15 cellular contexts compared by ENCODE assay signal in the genomic region with DNA sequence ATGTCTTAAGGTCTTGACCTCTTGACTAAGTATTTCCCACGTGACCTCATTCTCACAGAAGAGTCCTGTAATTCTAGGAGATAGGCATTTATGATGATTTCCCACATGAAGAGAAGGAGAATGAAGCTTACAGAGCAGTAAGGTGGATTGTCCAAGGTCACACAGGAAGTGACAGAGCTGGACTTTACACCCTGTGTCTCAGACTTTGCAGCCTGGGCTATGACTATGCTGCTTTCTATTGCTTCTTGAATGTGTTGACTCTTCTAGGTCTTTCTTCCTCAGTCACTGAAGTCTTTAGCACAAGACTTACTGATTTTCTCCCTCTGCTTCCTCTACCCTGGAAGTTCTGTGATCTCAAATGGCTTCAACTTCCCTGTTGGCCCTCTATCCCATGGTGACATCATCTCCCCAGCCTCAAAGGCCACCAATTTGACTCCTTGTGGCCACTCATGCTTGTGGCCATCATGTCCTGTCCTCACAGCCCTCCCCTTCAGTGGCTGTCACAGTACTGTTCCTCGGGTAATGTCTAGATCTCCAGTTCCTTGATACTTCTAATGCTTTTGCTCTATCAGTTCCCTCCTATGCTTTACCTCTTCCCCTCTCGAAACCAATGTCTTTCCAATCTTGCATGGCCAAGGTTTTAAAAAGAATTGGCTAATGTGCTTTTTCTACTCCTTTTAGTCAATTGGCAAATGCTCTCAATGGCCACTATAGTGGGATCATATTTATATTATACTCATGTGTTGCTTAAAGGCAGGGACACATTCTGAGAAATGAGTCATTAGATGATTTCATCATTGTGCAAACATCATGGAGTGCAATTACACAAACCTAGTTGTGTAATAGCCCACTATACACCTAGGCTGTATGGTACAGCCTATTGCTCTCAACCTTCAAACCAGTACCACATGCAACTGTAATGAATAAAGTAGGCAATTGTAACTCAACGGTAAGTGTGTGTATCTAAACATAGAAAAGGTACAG.
DNase-seq lines count a peak whose midpoint lies in the region; ATAC-seq, FAIRE-seq and TF ChIP-seq lines count a peak whose summit lies in the region.
"Had no signal": no experiment of that assay in that cellular context is flagged by ENCODE, and none has a peak within 500 bp of the region (broad histone marks: within the 10 kb centered on the region; RNA-seq: fewer than 3 reads in every experiment).

No MANE protein-coding gene starts in this region.

- 98% methylated on average over 2 of the region's 4 CpGs for WGBS in mesenchymal stem cell

- peaks cover 28% of the 10 kb centered on the region for H3K4me1 Mint-ChIP-seq in Caco-2 (ENCODE audit: low read depth, unreplicated experiment)
- peaks cover 48% of the 10 kb centered on the region for H3K4me1 Mint-ChIP-seq in mesothelial cell of epicardium

- H3K36me3 ChIP-seq in Caco-2 (ENCODE audit: control insufficient read depth, insufficient read depth, low read length), result no peaks in the 10 kb centered on the region
- no peaks in the 10 kb centered on the region for H3K36me3 ChIP-seq in bronchial epithelial cell (ENCODE audit: control insufficient read depth, insufficient read depth, low read length)
- H3K36me3 ChIP-seq in mesenchymal stem cell (ENCODE audit: control insufficient read depth in 1 of 2, insufficient read depth in 2 of 2, low read depth in 1 of 2, low read length in 2 of 2), result no peaks in the 10 kb centered on the region

- no peaks in the 10 kb centered on the region for H3K27me3 ChIP-seq in Caco-2 (replicated peaks; ENCODE audit: control insufficient read depth, insufficient read depth, low read length)
- no peaks in the 10 kb centered on the region for H3K27me3 ChIP-seq in bronchial epithelial cell (ENCODE audit: control insufficient read depth, insufficient read depth, low read length)
- no peaks in the 10 kb centered on the region for H3K27me3 ChIP-seq in mesenchymal stem cell (ENCODE audit: control insufficient read depth in 1 of 2, insufficient read depth in 1 of 2, low read length in 2 of 2)

- no peak overlapping the region for H3K4me3 ChIP-seq in Caco-2 (ENCODE audit: low read depth, low read length)
- no peak overlapping the region for H3K4me3 ChIP-seq in bronchial epithelial cell (ENCODE audit: low read depth, low read length)
- no peak overlapping the region for H3K4me3 ChIP-seq in mesenchymal stem cell (ENCODE audit: insufficient read depth in 1 of 2, low read depth in 1 of 2, low read length in 2 of 2)
- H3K4me3 ChIP-seq: skin epidermis had no signal

- peak overlapping the region; percentile 92 for H3K27ac Mint-ChIP-seq in Caco-2 (ENCODE audit: unreplicated experiment)
- no peak overlapping the region for H3K27ac Mint-ChIP-seq in mesothelial cell of epicardium

- TF ChIP-seq CTCF in Caco-2 (IDR thresholded peaks at IDR 0.05; ENCODE audit: insufficient read depth in 1 of 2, low read depth in 1 of 2, low read length in 1 of 2, severe bottlenecking in 1 of 2, unreplicated experiment in 1 of 2) (no peak), bronchial epithelial cell (IDR thresholded peaks at IDR 0.05; ENCODE audit: insufficient read depth, low read length, severe bottlenecking) (no peak), mesothelial cell of epicardium (IDR thresholded peaks at IDR 0.05; ENCODE audit: unreplicated experiment) (no peak), GM10248 (IDR thresholded peaks at IDR 0.05; ENCODE audit: control extremely low read depth, extremely low read depth, low read depth, missing control alignments) (no peak)

- CTCF ChIA-PET in Caco-2 (lab: Charles Lee) (no interaction called here), GM10248 (lab: Yijun Ruan, JAX) (interaction anchor here (1.0 kb wide), 1 partner anchor 10 kb away, joined by 5 read pairs; no protein-coding TSS in a partner anchor)

- H3K9me3 ChIP-seq in Caco-2 (no peaks in the 10 kb centered on the region), mesenchymal stem cell (ENCODE audit: control insufficient read depth, low read length) (no peaks in the 10 kb centered on the region)

- H3K79me1 ChIP-seq in mesenchymal stem cell (replicated peaks; ENCODE audit: low read length, poor library complexity, severe bottlenecking), result no peaks in the 10 kb centered on the region

- H3K4ac ChIP-seq in mesenchymal stem cell (ENCODE audit: low read depth in 1 of 2, low read length in 2 of 2), result no peak overlapping the region

- no peak overlapping the region for H3K4me2 ChIP-seq in mesenchymal stem cell (ENCODE audit: low read length, poor library complexity, severe bottlenecking)

- H3K18ac ChIP-seq in mesenchymal stem cell (ENCODE audit: low read depth in 1 of 2, low read length in 2 of 2), result no peak overlapping the region

- H3K14ac ChIP-seq in mesenchymal stem cell (ENCODE audit: low read length in 2 of 2), result no peak overlapping the region

- no peak overlapping the region for H4K91ac ChIP-seq in mesenchymal stem cell (ENCODE audit: low read length)

- POLR2A ChIA-PET in Caco-2 (lab: Charles Lee), result no interaction called here
- POLR2A ChIA-PET in GM10248 (lab: Yijun Ruan, JAX), result no interaction called here

- no peak overlapping the region for H2BK15ac ChIP-seq in mesenchymal stem cell (ENCODE audit: low read depth, poor library complexity, severe bottlenecking)

- no peak overlapping the region for H2BK12ac ChIP-seq in mesenchymal stem cell (ENCODE audit: low read length in 2 of 2)

- intact Hi-C loops in Caco-2 (cut with micrococcal nuclease; ENCODE audit: unreplicated experiment), result no loop called here

- no peak overlapping the region for H4K8ac ChIP-seq in mesenchymal stem cell (ENCODE audit: low read length)

- ATAC-seq in HG02981 (IDR thresholded peaks at IDR 0.05; ENCODE audit: unreplicated experiment), result no peak

- no peak overlapping the region for H3K27ac ChIP-seq in mesenchymal stem cell (ENCODE audit: low read length, poor library complexity, severe bottlenecking)
- H3K27ac ChIP-seq: skin epidermis had no signal

- H2BK120ac ChIP-seq in mesenchymal stem cell (ENCODE audit: low read depth, low read length), result no peak overlapping the region

- no peak overlapping the region for H2AFZ ChIP-seq in mesenchymal stem cell (ENCODE audit: low read depth, low read length)

- no peak overlapping the region for H3K23ac ChIP-seq in mesenchymal stem cell (ENCODE audit: low read length in 2 of 2)

- DNase-seq in Caco-2 (peak in 1 of 2 experiments; percentile 10), NCI-H2029 (lab: John Stamatoyannopoulos, UW) (peak; percentile 79), bronchial epithelial cell (ENCODE audit: low read depth) (peak; percentile 95), mesenchymal stem cell (peak; percentile 83), mesothelial cell of epicardium (ENCODE audit: low spot score in 2 of 2, unreplicated experiment in 2 of 2) (no peak), epidermal melanocyte (ENCODE audit: insufficient read length, low spot score) (no peak), GM10248 (ENCODE audit: extremely low spot score) (no peak)
- DNase-seq: activated CD4-positive, alpha-beta T cell treated with anti-CD3 and anti-CD28 coated beads, Interleukin-2, amount 50 U/mL, for 4 hours; activated naive CD4-positive, alpha-beta T cell treated with anti-CD3 and anti-CD28 coated beads, Interleukin-2, amount 50 U/mL, for 16 hours; DND-41; GOT3; NCI-H1417 treated with DMSO at 0.1 percent for 48 hours had no signal

- no peak overlapping the region for H2BK5ac ChIP-seq in mesenchymal stem cell (ENCODE audit: low read depth, low read length, poor library complexity, severe bottlenecking)

- H3K9ac ChIP-seq in mesenchymal stem cell (ENCODE audit: low read length), result no peak overlapping the region

- H3K4me1 ChIP-seq in Caco-2 (peaks cover 36% of the 10 kb centered on the region), mesenchymal stem cell (ENCODE audit: control insufficient read depth, insufficient read depth, low read depth, low read length) (no peaks in the 10 kb centered on the region)

- no peaks in the 10 kb centered on the region for H3K36me3 Mint-ChIP-seq in Caco-2 (ENCODE audit: insufficient read depth, unreplicated experiment)
- H3K36me3 Mint-ChIP-seq in mesothelial cell of epicardium, result no peaks in the 10 kb centered on the region

- no peaks in the 10 kb centered on the region for H3K27me3 Mint-ChIP-seq in Caco-2 (ENCODE audit: insufficient read depth, unreplicated experiment)
- H3K27me3 Mint-ChIP-seq in mesothelial cell of epicardium (ENCODE audit: low read depth), result no peaks in the 10 kb centered on the region

- peaks cover 6% of the 10 kb centered on the region for H3K9me3 Mint-ChIP-seq in Caco-2 (ENCODE audit: unreplicated experiment)
- peaks cover 8% of the 10 kb centered on the region for H3K9me3 Mint-ChIP-seq in mesothelial cell of epicardium

- FAIRE-seq in bronchial epithelial cell (lab: Jason Lieb, UNC), result no peak
- FAIRE-seq: endothelial cell of umbilical vein had no signal

- BruUV-seq in Caco-2 (replicated peaks; lab: Mats Ljungman, UMichigan), result no TSS peak

- no peak overlapping the region for H2AK5ac ChIP-seq in mesenchymal stem cell (ENCODE audit: low read length, severe bottlenecking)

- H3K4me3 Mint-ChIP-seq in Caco-2 (ENCODE audit: unreplicated experiment) (no peak overlapping the region), mesothelial cell of epicardium (no peak overlapping the region)

Comparison
In these comparisons a context has a peak if more than half of its experiments do, and no peak if none do; other contexts are left out.
1. DNase-seq: peak in NCI-H2029 (single experiment), bronchial epithelial cell (single experiment) and mesenchymal stem cell (single experiment); none in mesothelial cell of epicardium (0 of 2), epidermal melanocyte (single experiment) and GM10248 (single experiment).